ENCODE assay signal across 23 cellular contexts in genomic region chr14:35631071-35631805, GRCh38.
A peak's percentile ranks its signal among the peaks of the same experiment; 100 is the strongest.
DNase-seq lines count a peak whose midpoint lies in the region; ATAC-seq and TF ChIP-seq lines count a peak whose summit lies in the region.
"Had no signal": no experiment of that assay in that cellular context is flagged by ENCODE, and none has a peak within 500 bp of the region (broad histone marks: within the 10 kb centered on the region; RNA-seq: fewer than 3 reads in every experiment).

No MANE protein-coding gene starts in this region.

- POLR2A ChIA-PET in A673 (lab: Charles Lee; ENCODE audit: low non-redundant PET) = no interaction called here

- peaks cover 23% of the 10 kb centered on the region for H3K4me1 ChIP-seq in A673 (ENCODE audit: insufficient read depth, low read length, poor library complexity, severe bottlenecking)
- peaks cover 19% of the 10 kb centered on the region for H3K4me1 ChIP-seq in HAP-1
- H3K4me1 ChIP-seq: left ventricle myocardium inferior had no signal

- peak; percentile 54 for DNase-seq in A673 (ENCODE audit: low spot score)
- DNase-seq in HAP-1 (ENCODE audit: low spot score in 2 of 2) = peak; percentile 16 to 98
- DNase-seq in amniotic epithelial cell (ENCODE audit: low read depth) = peak; percentile 9
- DNase-seq in iris pigment epithelial cell (ENCODE audit: low read depth) = peak; percentile 62
- DNase-seq in SKM-1 (lab: John Stamatoyannopoulos, UW; ENCODE audit: unreplicated experiment) = no peak
- DNase-seq in Right ventricle myocardium superior = no peak
- no peak for DNase-seq in SHP77 (lab: John Stamatoyannopoulos, UW)
- DNase-seq in NOMO-1 treated with dmso at 0.1 percent for 144 hours (lab: John Stamatoyannopoulos, UW; ENCODE audit: unreplicated experiment) = no peak
- DNase-seq: activated CD4-positive, alpha-beta T cell treated with anti-CD3 and anti-CD28 coated beads for 48 hours; anterior cingulate cortex; effector CD4-positive, alpha-beta T cell; islet precursor cell; left ventricle myocardium inferior; MV-4-11; NCI-H1694; NCI-H2171 treated with DMSO at 0.1 percent for 48 hours; NCI-H510A treated with DMSO at 0.1 percent for 48 hours; stimulated activated CD4-positive, alpha-beta T cell treated with anti-CD3 and anti-CD28 coated beads, Interleukin-4, amount 100 ng/mL, for 1 hour; trophoblast cell had no signal

- CTCF ChIA-PET in A673 (lab: Charles Lee) = no interaction called here

- TF ChIP-seq CTCF in A673 (conservative IDR thresholded peaks at IDR 0.05; ENCODE audit: low read depth, low read length) = no peak

- peak overlapping the region; percentile 22 for H3K27ac ChIP-seq in A673 (ENCODE audit: low read depth, low read length, poor library complexity, severe bottlenecking)
- H3K27ac ChIP-seq: left ventricle myocardium inferior had no signal

- H3K36me3 ChIP-seq in A673 (ENCODE audit: insufficient read depth, low read length, poor library complexity, severe bottlenecking) (no peaks in the 10 kb centered on the region), HAP-1 (replicated peaks) (no peaks in the 10 kb centered on the region)

- intact Hi-C loops in A673 (cut with micrococcal nuclease; ENCODE audit: unreplicated experiment) (no loop called here), Right ventricle myocardium superior (cut with DNase I) (no loop called here)

- in situ Hi-C loops in HAP-1 (cut with MboI; ENCODE audit: low sequenced_read_pairs) = no loop called here

- H3K9me3 ChIP-seq in A673 (ENCODE audit: low read depth, low read length, poor library complexity, severe bottlenecking) (no peaks in the 10 kb centered on the region), HAP-1 (no peaks in the 10 kb centered on the region)
- H3K9me3 ChIP-seq: left ventricle myocardium inferior had no signal

- no peak for ATAC-seq in Right ventricle myocardium superior (ENCODE audit: poor library complexity)
- ATAC-seq: activated naive CD4-positive, alpha-beta T cell treated with anti-CD3 and anti-CD28 coated beads, Interleukin-2, amount 50 U/mL, for 72 hours; activated T-helper 17 cell treated with anti-CD3 and anti-CD28 coated beads, Interleukin-2, amount 50 U/mL, for 72 hours; Right ventricle myocardium inferior; sciatic nerve had no signal

- no TSS peak for BruUV-seq in A673 (replicated peaks; lab: Mats Ljungman, UMichigan)

- H3K4me3 ChIP-seq in A673 (ENCODE audit: low read depth, low read length, poor library complexity, severe bottlenecking) (no peak overlapping the region), HAP-1 (no peak overlapping the region)
- H3K4me3 ChIP-seq: left ventricle myocardium inferior had no signal

- H3K27me3 ChIP-seq in A673 (replicated peaks; ENCODE audit: insufficient read depth, low read depth, low read length, poor library complexity) = no peaks in the 10 kb centered on the region
- H3K27me3 ChIP-seq in HAP-1 (ENCODE audit: low read depth) = no peaks in the 10 kb centered on the region

Comparison
In these comparisons a context has a peak if more than half of its experiments do, and no peak if none do; other contexts are left out.
1. DNase-seq: peak in A673 (single experiment), HAP-1 (2 of 2), amniotic epithelial cell (single experiment) and iris pigment epithelial cell (single experiment); none in SKM-1 (single experiment), Right ventricle myocardium superior (single experiment), SHP77 (0 of 2) and NOMO-1 treated with dmso at 0.1 percent for 144 hours (single experiment).